Comparison of ENCODE assay signal across 1 cellular context in genomic region chr1:150236614-150236934, GRCh38.
TF ChIP-seq lines count a peak whose summit lies in the region.

No MANE protein-coding gene starts in this region.

TF ChIP-seq in K562, 482 proteins besides CTCF, POLR2A, EP300 and RAD21 (continues in another document):
- no peak for TF ChIP-seq ZSCAN29 (IDR thresholded peaks at IDR 0.05)
- TF ChIP-seq COPS2 (conservative IDR thresholded peaks at IDR 0.05): no peak
- TF ChIP-seq FOXA1 (IDR thresholded peaks at IDR 0.05; ENCODE audit: borderline replicate concordance): no peak
- no peak for TF ChIP-seq HDAC8 (tag; IDR thresholded peaks at IDR 0.05)
- no peak for TF ChIP-seq NFE2L1 (tag; IDR thresholded peaks at IDR 0.05; ENCODE audit: borderline replicate concordance, low read depth)
- TF ChIP-seq CCNT2 (IDR thresholded peaks at IDR 0.05; ENCODE audit: borderline replicate concordance, extremely low read depth, insufficient read length, low read depth, low read length): no peak
- TF ChIP-seq DPF2 (IDR thresholded peaks at IDR 0.05): no peak
- TF ChIP-seq, protein P1, sequence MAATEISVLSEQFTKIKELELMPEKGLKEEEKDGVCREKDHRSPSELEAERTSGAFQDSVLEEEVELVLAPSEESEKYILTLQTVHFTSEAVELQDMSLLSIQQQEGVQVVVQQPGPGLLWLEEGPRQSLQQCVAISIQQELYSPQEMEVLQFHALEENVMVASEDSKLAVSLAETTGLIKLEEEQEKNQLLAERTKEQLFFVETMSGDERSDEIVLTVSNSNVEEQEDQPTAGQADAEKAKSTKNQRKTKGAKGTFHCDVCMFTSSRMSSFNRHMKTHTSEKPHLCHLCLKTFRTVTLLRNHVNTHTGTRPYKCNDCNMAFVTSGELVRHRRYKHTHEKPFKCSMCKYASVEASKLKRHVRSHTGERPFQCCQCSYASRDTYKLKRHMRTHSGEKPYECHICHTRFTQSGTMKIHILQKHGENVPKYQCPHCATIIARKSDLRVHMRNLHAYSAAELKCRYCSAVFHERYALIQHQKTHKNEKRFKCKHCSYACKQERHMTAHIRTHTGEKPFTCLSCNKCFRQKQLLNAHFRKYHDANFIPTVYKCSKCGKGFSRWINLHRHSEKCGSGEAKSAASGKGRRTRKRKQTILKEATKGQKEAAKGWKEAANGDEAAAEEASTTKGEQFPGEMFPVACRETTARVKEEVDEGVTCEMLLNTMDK (IDR thresholded peaks at IDR 0.05; ENCODE audit: borderline replicate concordance, insufficient read depth, low read depth, low read length, poor library complexity, severe bottlenecking): no peak
- TF ChIP-seq KLF13 (tag; IDR thresholded peaks at IDR 0.05; ENCODE audit: borderline replicate concordance, low read depth): no peak
- TF ChIP-seq MTA1 (IDR thresholded peaks at IDR 0.05; ENCODE audit: borderline replicate concordance): no peak
- TF ChIP-seq, protein P2, sequence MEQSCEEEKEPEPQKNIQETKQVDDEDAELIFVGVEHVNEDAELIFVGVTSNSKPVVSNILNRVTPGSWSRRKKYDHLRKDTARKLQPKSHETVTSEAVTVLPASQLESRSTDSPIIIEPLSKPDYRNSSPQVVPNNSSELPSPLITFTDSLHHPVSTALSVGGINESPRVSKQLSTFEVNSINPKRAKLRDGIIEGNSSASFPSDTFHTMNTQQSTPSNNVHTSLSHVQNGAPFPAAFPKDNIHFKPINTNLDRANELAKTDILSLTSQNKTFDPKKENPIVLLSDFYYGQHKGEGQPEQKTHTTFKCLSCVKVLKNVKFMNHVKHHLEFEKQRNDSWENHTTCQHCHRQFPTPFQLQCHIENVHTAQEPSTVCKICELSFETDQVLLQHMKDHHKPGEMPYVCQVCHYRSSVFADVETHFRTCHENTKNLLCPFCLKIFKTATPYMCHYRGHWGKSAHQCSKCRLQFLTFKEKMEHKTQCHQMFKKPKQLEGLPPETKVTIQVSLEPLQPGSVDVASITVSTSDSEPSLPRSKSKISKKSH (CRISPR knock-in tag; IDR thresholded peaks at IDR 0.05): no peak
- no peak for TF ChIP-seq ZBTB8A (IDR thresholded peaks at IDR 0.05; ENCODE audit: partially characterized antibody)
- 0 out of 2 replicates have a peak, but pooled peaks have one; percentile 8 for TF ChIP-seq ESRRA (IDR thresholded peaks at IDR 0.05; ENCODE audit: borderline replicate concordance, low read depth)
- no peak for TF ChIP-seq ZNF696 (CRISPR knock-in tag; conservative IDR thresholded peaks at IDR 0.05)
- no peak for TF ChIP-seq NR0B1 (IDR thresholded peaks at IDR 0.05; ENCODE audit: partially characterized antibody)
- TF ChIP-seq ZNF175 (CRISPR knock-in tag; IDR thresholded peaks at IDR 0.05; ENCODE audit: low read depth): no peak
- 0 out of 4 replicates have a peak, but pooled peaks of 1 of the 2 experiments have one; percentile 46 for TF ChIP-seq UBTF (IDR thresholded peaks at IDR 0.05; ENCODE audit: borderline replicate concordance in 1 of 2, low read depth in 2 of 2, low read length in 2 of 2)
- TF ChIP-seq YY1 (IDR thresholded peaks at IDR 0.05; ENCODE audit: borderline replicate concordance in 1 of 3, control insufficient read depth in 1 of 3, extremely low read depth in 1 of 3, insufficient read depth in 3 of 3, insufficient read length in 1 of 3, insufficient replicate concordance in 2 of 3, low read depth in 1 of 3, low read length in 2 of 3): peak in 1 of 3 experiments; percentile 23
- TF ChIP-seq USF2 (CRISPR knock-in tag; IDR thresholded peaks at IDR 0.05): no peak
- TF ChIP-seq ADNP (tag; IDR thresholded peaks at IDR 0.05): no peak
- peak; percentile 37; the same call in 1 of the 2 replicates for TF ChIP-seq ZBTB33 (CRISPR knock-in tag; IDR thresholded peaks at IDR 0.05)
- TF ChIP-seq ZNF398 (CRISPR knock-in tag; IDR thresholded peaks at IDR 0.05): no peak
- TF ChIP-seq CAMTA2 (CRISPR knock-in tag; conservative IDR thresholded peaks at IDR 0.05): no peak
- TF ChIP-seq, protein P3, sequence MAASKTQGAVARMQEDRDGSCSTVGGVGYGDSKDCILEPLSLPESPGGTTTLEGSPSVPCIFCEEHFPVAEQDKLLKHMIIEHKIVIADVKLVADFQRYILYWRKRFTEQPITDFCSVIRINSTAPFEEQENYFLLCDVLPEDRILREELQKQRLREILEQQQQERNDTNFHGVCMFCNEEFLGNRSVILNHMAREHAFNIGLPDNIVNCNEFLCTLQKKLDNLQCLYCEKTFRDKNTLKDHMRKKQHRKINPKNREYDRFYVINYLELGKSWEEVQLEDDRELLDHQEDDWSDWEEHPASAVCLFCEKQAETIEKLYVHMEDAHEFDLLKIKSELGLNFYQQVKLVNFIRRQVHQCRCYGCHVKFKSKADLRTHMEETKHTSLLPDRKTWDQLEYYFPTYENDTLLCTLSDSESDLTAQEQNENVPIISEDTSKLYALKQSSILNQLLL (CRISPR knock-in tag; IDR thresholded peaks at IDR 0.05; ENCODE audit: borderline replicate concordance): no peak
- TF ChIP-seq PHF21A (IDR thresholded peaks at IDR 0.05; ENCODE audit: borderline replicate concordance, low read depth): no peak
- TF ChIP-seq ZNF263 (CRISPR knock-in tag; IDR thresholded peaks at IDR 0.05; ENCODE audit: borderline replicate concordance): no peak
- TF ChIP-seq NR2C1 (IDR thresholded peaks at IDR 0.05): no peak
- no peak for TF ChIP-seq NR2C1 (tag; IDR thresholded peaks at IDR 0.05)
- TF ChIP-seq BRF1 (IDR thresholded peaks at IDR 0.05; ENCODE audit: borderline replicate concordance, extremely low read depth, insufficient read length): no peak
- no peak for TF ChIP-seq ESRRB (CRISPR knock-in tag; IDR thresholded peaks at IDR 0.05; ENCODE audit: borderline replicate concordance)
- peak in 1 of 2 experiments; percentile 59; a peak in 1 of 4 replicates for TF ChIP-seq RCOR1 (IDR thresholded peaks at IDR 0.05; ENCODE audit: borderline replicate concordance in 1 of 2, low read depth in 2 of 2, low read length in 2 of 2)
- TF ChIP-seq NFXL1 (CRISPR knock-in tag; IDR thresholded peaks at IDR 0.05): no peak
- no peak for TF ChIP-seq BDP1 (IDR thresholded peaks at IDR 0.05; ENCODE audit: insufficient read depth, insufficient read length)
- TF ChIP-seq TOE1 (IDR thresholded peaks at IDR 0.05; ENCODE audit: borderline replicate concordance): no peak
- no peak for TF ChIP-seq TOE1 (CRISPR knock-in tag; IDR thresholded peaks at IDR 0.05; ENCODE audit: borderline replicate concordance, low read depth)
- no peak for TF ChIP-seq NR2C2 (CRISPR knock-in tag; IDR thresholded peaks at IDR 0.05)
- peak; percentile 32; the same call in 1 of the 2 replicates for TF ChIP-seq NR2C2 (tag; IDR thresholded peaks at IDR 0.05)
- TF ChIP-seq ZFP1 (CRISPR knock-in tag; IDR thresholded peaks at IDR 0.05): no peak
- TF ChIP-seq NR4A1 (CRISPR knock-in tag; IDR thresholded peaks at IDR 0.05): no peak
- peak; percentile 17; the same call in 1 of the 2 replicates for TF ChIP-seq NR4A1 (tag; IDR thresholded peaks at IDR 0.05)
